23 cellular contexts compared by ENCODE assay signal in the genomic region with DNA sequence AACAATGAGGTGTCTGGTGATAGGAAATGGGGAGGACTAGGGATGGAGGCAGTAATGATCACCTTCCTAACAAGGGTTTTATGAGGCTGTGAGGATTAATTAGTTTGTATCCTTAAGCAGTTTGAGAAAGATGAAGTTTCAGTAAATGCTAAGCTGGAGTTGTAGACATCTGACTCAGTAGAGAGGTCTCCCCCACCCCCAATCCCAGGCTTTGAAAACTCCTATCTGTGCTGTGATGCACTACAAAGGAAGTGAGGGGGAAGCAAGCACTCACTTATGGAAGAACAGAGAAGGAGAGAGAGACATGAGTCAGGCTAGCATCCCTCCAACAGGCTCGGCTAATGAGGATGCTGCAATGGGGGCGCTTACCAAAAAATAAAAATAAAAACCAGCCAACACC. TPM values are rescaled to one million over a fixed set of nuclear protein-coding genes. Genes with fewer than 3 reads are reported as not detected.
A peak's percentile ranks its signal among the peaks of the same experiment; 100 is the strongest.
DNase-seq lines count a peak whose midpoint lies in the region; ATAC-seq and TF ChIP-seq lines count a peak whose summit lies in the region.
"Had no signal": no experiment of that assay in that cellular context is flagged by ENCODE, and none has a peak within 500 bp of the region (broad histone marks: within the 10 kb centered on the region; RNA-seq: fewer than 3 reads in every experiment).

No MANE protein-coding gene starts in this region.

- intact Hi-C loops in natural killer cell (cut with micrococcal nuclease): no loop called here
- intact Hi-C loops in upper lobe of right lung (cut with DNase I): no loop called here

- no peak for ATAC-seq in GM23338
- no peak for ATAC-seq in natural killer cell
- ATAC-seq in upper lobe of right lung: no peak

- TF ChIP-seq CTCF in GM23338 (conservative IDR thresholded peaks at IDR 0.05; ENCODE audit: low read depth in 2 of 2) (no peak; a peak in 1 of 4 replicates), brain (conservative IDR thresholded peaks at IDR 0.05) (no peak), natural killer cell (IDR thresholded peaks at IDR 0.05) (no peak), upper lobe of right lung (IDR thresholded peaks at IDR 0.05) (no peak)

- H3K36me3 ChIP-seq in GM23338 (ENCODE audit: insufficient read depth) (no peaks in the 10 kb centered on the region), upper lobe of right lung (no peaks in the 10 kb centered on the region)
- H3K36me3 ChIP-seq: Peyer's patch, SJCRH30 had no signal

- peaks cover 5% of the 10 kb centered on the region; the same call in 1 of the 2 replicates for H3F3A ChIP-seq in GM23338 (replicated peaks; ENCODE audit: low read depth)

- peak overlapping the region; percentile 45; the same call in 1 of the 2 replicates for H3K4me2 ChIP-seq in GM23338

- H3K27ac ChIP-seq in GM23338 (ENCODE audit: low read depth): no peak overlapping the region
- H3K27ac ChIP-seq in upper lobe of right lung: no peak overlapping the region
- H3K27ac ChIP-seq: Peyer's patch, SJCRH30 had no signal

- H3K27me3 ChIP-seq in GM23338 (ENCODE audit: insufficient read depth): no peaks in the 10 kb centered on the region
- peaks cover 46% of the 10 kb centered on the region for H3K27me3 ChIP-seq in upper lobe of right lung
- H3K27me3 ChIP-seq: Peyer's patch had no signal

- H3K4me1 ChIP-seq in GM23338 (ENCODE audit: insufficient read depth): peaks cover 41% of the 10 kb centered on the region
- peaks cover 19% of the 10 kb centered on the region for H3K4me1 ChIP-seq in upper lobe of right lung
- H3K4me1 ChIP-seq: SJCRH30 had no signal

- H3K9me2 ChIP-seq in GM23338 (ENCODE audit: insufficient read depth): no peaks in the 10 kb centered on the region

- no peaks in the 10 kb centered on the region for H3K36me3 Mint-ChIP-seq in GM23338 (ENCODE audit: low read depth)
- H3K36me3 Mint-ChIP-seq in brain: no peaks in the 10 kb centered on the region
- peaks cover 8% of the 10 kb centered on the region for H3K36me3 Mint-ChIP-seq in natural killer cell
- H3K36me3 Mint-ChIP-seq: activated naive CD4-positive, alpha-beta T cell treated with anti-CD3 and anti-CD28 coated beads, Interleukin-2, amount 10 ng/mL, durations not matched to agents 7 days and 5 days had no signal

- H3K9me3 ChIP-seq in upper lobe of right lung: no peaks in the 10 kb centered on the region
- H3K9me3 ChIP-seq: Peyer's patch, SJCRH30 had no signal

- peak; percentile 66 for DNase-seq in Ammon's horn (ENCODE audit: low spot score)
- DNase-seq in GM23338 (ENCODE audit: low spot score): no peak
- DNase-seq in natural killer cell: no peak
- no peak for DNase-seq in RPMI8226
- no peak for DNase-seq in GM03348 (ENCODE audit: low spot score)
- no peak for DNase-seq in upper lobe of right lung
- DNase-seq: activated CD4-positive, CD25-positive, alpha-beta regulatory T cell treated with anti-CD3 and anti-CD28 coated beads, Interleukin-2, amount 50 U/mL, for 72 hours; activated CD8-positive, alpha-beta memory T cell treated with anti-CD3 and anti-CD28 coated beads for 24 hours; activated naive CD4-positive, alpha-beta T cell treated with anti-CD3 and anti-CD28 coated beads, Interleukin-2, amount 10 ng/mL, durations not matched to agents 7 days and 5 days; activated T-cell treated with anti-CD3 and anti-CD28 coated beads, Interleukin-2, amount 50 U/mL, for 4 hours; aorta; CD4-positive, alpha-beta T cell; glutamatergic neuron; KBM-7; mammary epithelial cell; NCI-H1417 treated with DMSO at 0.1 percent for 48 hours; NCI-H510A treated with DMSO at 0.1 percent for 48 hours; NK-92 treated with Interleukin-12 subunit alpha and Interleukin-12 subunit beta, amount 100 ng/mL, for 24 hours; occipital lobe; Peyer's patch; SJCRH30 had no signal

- H3K27me3 Mint-ChIP-seq in GM23338 (ENCODE audit: insufficient read depth, low read depth, poor library complexity) (peaks cover 12% of the 10 kb centered on the region), brain (peaks cover 37% of the 10 kb centered on the region), natural killer cell (ENCODE audit: low read depth in 2 of 2) (no peaks in the 10 kb centered on the region)
- H3K27me3 Mint-ChIP-seq: central memory CD8-positive, alpha-beta T cell had no signal

- no peak overlapping the region for H3K4me3 ChIP-seq in GM23338
- no peak overlapping the region for H3K4me3 ChIP-seq in upper lobe of right lung
- H3K4me3 ChIP-seq: Peyer's patch, SJCRH30 had no signal

- H3K27ac Mint-ChIP-seq in GM23338 (no peak overlapping the region), brain (peak overlapping the region in 4 of 5 experiments; percentile 43 to 77 (median 50)), natural killer cell (peak overlapping the region; percentile 24 to 64)
- H3K27ac Mint-ChIP-seq: activated naive CD4-positive, alpha-beta T cell treated with anti-CD3 and anti-CD28 coated beads, Interleukin-2, amount 10 ng/mL, durations not matched to agents 7 days and 5 days; CD4-positive, alpha-beta T cell had no signal

- peaks cover 34% of the 10 kb centered on the region for H3K4me1 Mint-ChIP-seq in GM23338
- peaks cover 62% of the 10 kb centered on the region for H3K4me1 Mint-ChIP-seq in brain
- H3K4me1 Mint-ChIP-seq in natural killer cell: peaks cover 60 to 68% of the 10 kb centered on the region in 2 donors

- H2AFZ ChIP-seq in GM23338: no peak overlapping the region; the same call in 1 of the 2 replicates

- H4K20me1 ChIP-seq in GM23338 (replicated peaks; ENCODE audit: insufficient read depth): no peaks in the 10 kb centered on the region

- H3K9me3 Mint-ChIP-seq in GM23338: no peaks in the 10 kb centered on the region
- H3K9me3 Mint-ChIP-seq in brain: peaks cover 0 to 3% (median 0%) of the 10 kb centered on the region in 5 experiments
- no peaks in the 10 kb centered on the region for H3K9me3 Mint-ChIP-seq in natural killer cell
- H3K9me3 Mint-ChIP-seq: activated naive CD4-positive, alpha-beta T cell treated with anti-CD3 and anti-CD28 coated beads, Interleukin-2, amount 10 ng/mL, durations not matched to agents 7 days and 5 days; activated T-cell treated with anti-CD3 and anti-CD28 coated beads, Interleukin-2, amount 50 U/mL, for 4 hours; CD4-positive, alpha-beta T cell; central memory CD8-positive, alpha-beta T cell had no signal

- H3K4me3 Mint-ChIP-seq in GM23338 (no peak overlapping the region), brain (peak overlapping the region; percentile 26 to 65 (median 62)), natural killer cell (no peak overlapping the region)
- H3K4me3 Mint-ChIP-seq: activated naive CD4-positive, alpha-beta T cell treated with anti-CD3 and anti-CD28 coated beads, Interleukin-2, amount 10 ng/mL, durations not matched to agents 7 days and 5 days; activated T-cell treated with anti-CD3 and anti-CD28 coated beads, Interleukin-2, amount 50 U/mL, for 4 hours; central memory CD8-positive, alpha-beta T cell had no signal

- no peaks in the 10 kb centered on the region for H3K79me2 ChIP-seq in GM23338 (replicated peaks; ENCODE audit: insufficient read depth)

TF ChIP-seq in GM23338, 12 proteins besides CTCF, POLR2A, EP300 and RAD21 (continues in another document):
- no peak for TF ChIP-seq JUNB (IDR thresholded peaks at IDR 0.05; ENCODE audit: unreplicated experiment)
- no peak for TF ChIP-seq NANOG (IDR thresholded peaks at IDR 0.05; ENCODE audit: borderline replicate concordance)
- no peak for TF ChIP-seq CREB1 (CRISPR knock-in tag; IDR thresholded peaks at IDR 0.05; ENCODE audit: low read depth)
- TF ChIP-seq ZNF331 (CRISPR knock-in tag; IDR thresholded peaks at IDR 0.05; ENCODE audit: low read depth): no peak
- TF ChIP-seq, protein P1, sequence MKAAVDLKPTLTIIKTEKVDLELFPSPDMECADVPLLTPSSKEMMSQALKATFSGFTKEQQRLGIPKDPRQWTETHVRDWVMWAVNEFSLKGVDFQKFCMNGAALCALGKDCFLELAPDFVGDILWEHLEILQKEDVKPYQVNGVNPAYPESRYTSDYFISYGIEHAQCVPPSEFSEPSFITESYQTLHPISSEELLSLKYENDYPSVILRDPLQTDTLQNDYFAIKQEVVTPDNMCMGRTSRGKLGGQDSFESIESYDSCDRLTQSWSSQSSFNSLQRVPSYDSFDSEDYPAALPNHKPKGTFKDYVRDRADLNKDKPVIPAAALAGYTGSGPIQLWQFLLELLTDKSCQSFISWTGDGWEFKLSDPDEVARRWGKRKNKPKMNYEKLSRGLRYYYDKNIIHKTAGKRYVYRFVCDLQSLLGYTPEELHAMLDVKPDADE (IDR thresholded peaks at IDR 0.05): no peak
- TF ChIP-seq EZH2phosphoT487 (IDR thresholded peaks at IDR 0.05; ENCODE audit: unreplicated experiment): no peak
- no peak for TF ChIP-seq ZNF114 (CRISPR knock-in tag; IDR thresholded peaks at IDR 0.05)
- no peak for TF ChIP-seq STAT1 (IDR thresholded peaks at IDR 0.05; ENCODE audit: unreplicated experiment)

RNA-seq across cellular contexts. Expression of a gene that starts 5.5 kb away (rescaled TPM):
- total RNA-seq in GM23338 (2014; rRNA removed; shearing (Covaris generic)): 5.6 and 6.7 TPM in 2 replicates
- polyA plus RNA-seq in GM23338 (2016; fragmentation: Nextera tagmentation; extraction: Ambion mirVana) (2.4 and 2.7 TPM in 2 replicates), brain (ENCODE audit: insufficient read depth, low read depth, low replicate concordance) (1.6 TPM)
- total RNA-seq in natural killer cell (10 to 100 TPM; 43.5 to 61.5 (median 56.2) TPM), upper lobe of right lung (2.4 TPM)

Comparison
In these comparisons a context has a peak if more than half of its experiments do, and no peak if none do; other contexts are left out.
1. H3K4me3 Mint-ChIP-seq: peak in brain (5 of 5); none in GM23338 (single experiment) and natural killer cell (single experiment).